Comparison of ENCODE assay signal across 8 cellular contexts in genomic region chr5:59673438-59674058, GRCh38.
DNase-seq lines count a peak whose midpoint lies in the region; ATAC-seq, FAIRE-seq and TF ChIP-seq lines count a peak whose summit lies in the region.

No MANE protein-coding gene starts in this region.

- FAIRE-seq in GM12892 (lab: Jason Lieb, UNC), result no peak

- no peak overlapping the region for H3K4me3 ChIP-seq in AG10803 (ENCODE audit: low read length)

- no peak overlapping the region for H3K27ac ChIP-seq in VCaP

- peak; percentile 63 for DNase-seq in AG10803 (ENCODE audit: low read depth)
- DNase-seq in GM13977 (ENCODE audit: low spot score), result peak; percentile 9
- peak; percentile 37 for DNase-seq in NCI-H1092 treated with DMSO at 0.1 percent for 48 hours (lab: John Stamatoyannopoulos, UW)
- peak; percentile 4 for DNase-seq in hepatic stellate cell (ENCODE audit: low spot score)
- DNase-seq in superior temporal gyrus (ENCODE audit: extremely low spot score), result peak; percentile 89
- DNase-seq in GM12892 (ENCODE audit: insufficient read length), result no peak

- no peak for TF ChIP-seq POLR2A in GM12892 (IDR thresholded peaks at IDR 0.05; ENCODE audit: low read depth, low read length)

- peak; percentile 82 for TF ChIP-seq CTCF in AG10803 (conservative IDR thresholded peaks at IDR 0.05; ENCODE audit: low read length)
- TF ChIP-seq CTCF in GM13977 (IDR thresholded peaks at IDR 0.05; ENCODE audit: extremely low read depth, insufficient read depth, missing control alignments), result peak; percentile 75
- peak; percentile 98 for TF ChIP-seq CTCF in VCaP (conservative IDR thresholded peaks at IDR 0.05)

- in situ Hi-C loops in GM13977 (cut with MboI; ENCODE audit: low pct_unique_long_range_greater_than_20kb, low sequenced_read_pairs, unreplicated experiment), result loop anchor here (25.0 kb wide), 1 partner anchor 161 kb away; no protein-coding TSS in a partner anchor

- ATAC-seq in HG02981 (IDR thresholded peaks at IDR 0.05; ENCODE audit: unreplicated experiment), result no peak
